1 cellular context compared by ENCODE assay signal in the genomic region with DNA sequence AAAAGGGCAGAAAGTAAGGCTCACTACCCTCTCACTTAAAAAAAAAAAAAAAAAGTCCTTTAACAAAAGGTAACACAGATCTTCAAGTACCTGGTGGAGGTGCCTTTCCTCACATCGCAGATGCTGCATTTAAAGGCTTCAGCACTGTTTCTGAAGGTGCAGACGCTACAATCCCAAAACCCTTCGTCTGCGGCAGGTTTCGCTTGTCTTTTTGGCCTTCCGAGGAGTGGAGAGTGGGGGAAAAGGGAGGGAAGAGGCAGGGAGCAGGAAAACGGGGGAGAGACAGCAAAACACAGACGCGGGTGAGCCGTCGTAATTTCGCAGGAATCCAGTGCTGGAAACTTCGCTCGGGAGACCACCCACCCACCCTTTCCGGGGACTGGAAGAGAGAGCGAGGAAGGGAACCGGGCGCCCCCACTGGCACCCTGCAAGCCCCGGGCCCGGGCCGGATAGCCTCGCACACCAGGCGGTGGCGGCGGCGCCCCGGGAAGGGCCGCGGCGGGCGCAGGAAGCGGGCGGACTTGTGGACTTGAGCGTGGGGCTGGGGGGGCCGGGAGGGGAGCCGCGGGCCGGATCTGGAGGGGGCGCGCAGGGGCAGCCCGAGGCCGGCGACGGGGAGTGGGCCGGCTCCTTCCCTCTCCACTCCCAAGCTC.
A peak's percentile ranks its signal among the peaks of the same experiment; 100 is the strongest.
TF ChIP-seq lines count a peak whose summit lies in the region.

RYBP (minus strand) TSS at position 216 of the 653 bp plus-strand sequence.

TF ChIP-seq in GM12878, 131 proteins besides CTCF, POLR2A, EP300 and RAD21 (continued from another document):
- TF ChIP-seq BCLAF1 (IDR thresholded peaks at IDR 0.05) (no peak), TCF12 (IDR thresholded peaks at IDR 0.05; ENCODE audit: low read depth, low read length) (0 out of 2 replicates have a peak, but pooled peaks have one; percentile 3), EED (IDR thresholded peaks at IDR 0.05; ENCODE audit: low read depth) (peak; percentile 72), POLR2AphosphoS5 (IDR thresholded peaks at IDR 0.05; ENCODE audit: low read length) (peak; percentile 45; the same call in 1 of the 2 replicates), RB1 (IDR thresholded peaks at IDR 0.05; ENCODE audit: borderline replicate concordance) (peak; percentile 48; the same call in 1 of the 2 replicates), HDGF (IDR thresholded peaks at IDR 0.05) (peak; percentile 35; the same call in 1 of the 2 replicates), MEF2A (IDR thresholded peaks at IDR 0.05; ENCODE audit: insufficient read depth, low read depth, low read length) (no peak), ZZZ3 (IDR thresholded peaks at IDR 0.05; ENCODE audit: control insufficient read depth, insufficient read length, low read depth) (no peak), GATAD2B (conservative IDR thresholded peaks at IDR 0.05; ENCODE audit: low read depth) (peak; percentile 14; the same call in 1 of the 2 replicates), SMARCA5 (IDR thresholded peaks at IDR 0.05) (peak; percentile 52; the same call in 1 of the 2 replicates), NBN (IDR thresholded peaks at IDR 0.05) (0 out of 2 replicates have a peak, but pooled peaks have one; percentile 28), CUX1 (IDR thresholded peaks at IDR 0.05; ENCODE audit: insufficient replicate concordance, low read depth, low read length) (no peak), BACH1 (IDR thresholded peaks at IDR 0.05; ENCODE audit: borderline replicate concordance) (0 out of 2 replicates have a peak, but pooled peaks have one; percentile 40)
